1 cellular context compared by ENCODE assay signal in the genomic region with DNA sequence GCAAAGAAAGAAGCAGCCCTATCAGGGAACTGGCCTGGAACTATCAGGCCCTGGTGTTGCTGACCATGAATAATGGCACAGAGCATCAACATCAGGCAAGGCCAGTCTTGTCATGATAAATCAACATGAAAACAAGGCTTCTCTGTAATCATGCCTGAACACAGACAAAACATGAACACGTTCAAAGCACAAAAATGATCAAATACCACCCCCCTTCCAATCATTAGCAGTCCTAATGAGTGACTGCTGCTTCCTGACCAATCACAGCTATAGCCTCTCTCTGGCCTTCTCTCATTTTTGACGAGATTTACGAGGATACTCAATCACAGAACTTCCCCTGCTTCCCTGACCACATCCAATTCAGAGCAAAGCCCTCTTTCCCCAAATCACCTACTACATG.
TF ChIP-seq lines count a peak whose summit lies in the region.

No MANE protein-coding gene starts in this region.

TF ChIP-seq in HEK293, 187 proteins besides CTCF, POLR2A, EP300 and RAD21 (continued from another document):
- TF ChIP-seq, protein P1, sequence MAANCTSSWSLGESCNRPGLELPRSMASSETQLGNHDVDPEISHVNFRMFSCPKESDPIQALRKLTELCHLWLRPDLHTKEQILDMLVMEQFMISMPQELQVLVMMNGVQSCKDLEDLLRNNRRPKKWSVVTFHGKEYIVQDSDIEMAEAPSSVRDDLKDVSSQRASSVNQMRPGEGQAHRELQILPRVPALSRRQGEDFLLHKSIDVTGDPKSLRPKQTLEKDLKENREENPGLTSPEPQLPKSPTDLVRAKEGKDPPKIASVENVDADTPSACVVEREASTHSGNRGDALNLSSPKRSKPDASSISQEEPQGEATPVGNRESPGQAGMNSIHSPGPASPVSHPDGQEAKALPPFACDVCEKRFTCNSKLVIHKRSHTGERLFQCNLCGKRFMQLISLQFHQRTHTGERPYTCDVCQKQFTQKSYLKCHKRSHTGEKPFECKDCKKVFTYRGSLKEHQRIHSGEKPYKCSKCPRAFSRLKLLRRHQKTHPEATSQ (tag by site-specific recombination; IDR thresholded peaks at IDR 0.05), result no peak
TF ChIP-seq in HEK293: peak in this region for 1.
